ENCODE assay signal across 2 cellular contexts in the genomic region with DNA sequence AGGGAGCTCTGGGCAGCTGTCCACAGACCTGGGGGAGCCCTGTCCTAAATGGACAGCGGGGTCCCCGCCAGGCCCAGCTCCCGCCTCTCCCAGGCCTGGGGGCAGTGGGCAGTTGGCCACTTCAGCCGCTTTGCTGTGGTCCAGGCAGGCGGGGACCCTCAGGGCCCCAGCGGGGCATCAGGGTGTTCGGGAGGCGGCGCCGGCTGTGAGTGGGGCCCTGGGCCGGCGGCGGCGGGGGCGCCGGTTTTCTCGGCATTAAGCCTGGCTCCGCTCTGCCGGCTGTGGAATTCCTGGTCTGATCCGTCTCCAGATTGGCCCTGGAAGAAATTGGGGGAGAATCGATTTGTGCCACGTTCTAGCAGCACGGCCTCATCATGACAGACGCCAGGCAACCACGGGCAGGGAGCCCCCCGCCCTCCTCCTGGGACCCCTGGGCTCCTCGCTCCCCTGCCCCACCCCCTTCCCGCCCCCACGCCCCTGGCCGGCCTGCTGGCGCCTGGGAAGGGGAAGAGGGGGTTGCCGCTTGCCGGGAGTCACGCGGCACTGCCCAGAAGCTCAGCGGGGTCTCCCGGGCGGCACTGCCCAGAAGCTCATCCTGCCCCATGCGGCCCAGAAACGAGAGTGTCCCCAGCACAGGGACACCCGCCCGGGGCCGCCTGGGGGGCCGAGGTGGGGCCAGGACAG.
TF ChIP-seq lines count a peak whose summit lies in the region.

No MANE protein-coding gene starts in this region.

TF ChIP-seq in SK-N-SH treated with all-trans-retinoic acid at 6 μM for 48 hours, 23 proteins besides CTCF, POLR2A, EP300 and RAD21:
- TF ChIP-seq CREB5 (CRISPR knock-in tag; IDR thresholded peaks at IDR 0.05; ENCODE audit: low read depth) (no peak), ZNF70 (CRISPR knock-in tag; IDR thresholded peaks at IDR 0.05) (no peak), ARNTL (CRISPR knock-in tag; IDR thresholded peaks at IDR 0.05; ENCODE audit: borderline replicate concordance, low read depth) (no peak)

TF ChIP-seq in SK-N-SH, 30 proteins besides CTCF, POLR2A, EP300 and RAD21:
- TF ChIP-seq FOSL2 (IDR thresholded peaks at IDR 0.05; ENCODE audit: borderline replicate concordance, low read depth), result no peak
- no peak for TF ChIP-seq TEAD4 (IDR thresholded peaks at IDR 0.05; ENCODE audit: borderline replicate concordance, insufficient read depth)
- no peak for TF ChIP-seq GABPA (IDR thresholded peaks at IDR 0.05; ENCODE audit: low read depth)
- no peak for TF ChIP-seq MXI1 (IDR thresholded peaks at IDR 0.05; ENCODE audit: low read depth, low read length)
- TF ChIP-seq EZH2phosphoT487 (IDR thresholded peaks at IDR 0.05; ENCODE audit: borderline replicate concordance, low read depth), result no peak
- no peak for TF ChIP-seq RCOR1 (IDR thresholded peaks at IDR 0.05; ENCODE audit: low read length)
- TF ChIP-seq YY1 (IDR thresholded peaks at IDR 0.05; ENCODE audit: low read depth), result no peak
- TF ChIP-seq NFIC (IDR thresholded peaks at IDR 0.05; ENCODE audit: borderline replicate concordance), result no peak
- TF ChIP-seq ELF1 (IDR thresholded peaks at IDR 0.05), result no peak
- no peak for TF ChIP-seq FOXJ3 (CRISPR knock-in tag; IDR thresholded peaks at IDR 0.05)
- TF ChIP-seq, protein P1, sequence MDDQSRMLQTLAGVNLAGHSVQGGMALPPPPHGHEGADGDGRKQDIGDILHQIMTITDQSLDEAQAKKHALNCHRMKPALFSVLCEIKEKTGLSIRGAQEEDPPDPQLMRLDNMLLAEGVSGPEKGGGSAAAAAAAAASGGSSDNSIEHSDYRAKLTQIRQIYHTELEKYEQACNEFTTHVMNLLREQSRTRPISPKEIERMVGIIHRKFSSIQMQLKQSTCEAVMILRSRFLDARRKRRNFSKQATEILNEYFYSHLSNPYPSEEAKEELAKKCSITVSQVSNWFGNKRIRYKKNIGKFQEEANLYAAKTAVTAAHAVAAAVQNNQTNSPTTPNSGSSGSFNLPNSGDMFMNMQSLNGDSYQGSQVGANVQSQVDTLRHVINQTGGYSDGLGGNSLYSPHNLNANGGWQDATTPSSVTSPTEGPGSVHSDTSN (IDR thresholded peaks at IDR 0.05), result no peak
- no peak for TF ChIP-seq NRF1 (IDR thresholded peaks at IDR 0.05; ENCODE audit: low read depth, low read length)
- TF ChIP-seq, protein P2, sequence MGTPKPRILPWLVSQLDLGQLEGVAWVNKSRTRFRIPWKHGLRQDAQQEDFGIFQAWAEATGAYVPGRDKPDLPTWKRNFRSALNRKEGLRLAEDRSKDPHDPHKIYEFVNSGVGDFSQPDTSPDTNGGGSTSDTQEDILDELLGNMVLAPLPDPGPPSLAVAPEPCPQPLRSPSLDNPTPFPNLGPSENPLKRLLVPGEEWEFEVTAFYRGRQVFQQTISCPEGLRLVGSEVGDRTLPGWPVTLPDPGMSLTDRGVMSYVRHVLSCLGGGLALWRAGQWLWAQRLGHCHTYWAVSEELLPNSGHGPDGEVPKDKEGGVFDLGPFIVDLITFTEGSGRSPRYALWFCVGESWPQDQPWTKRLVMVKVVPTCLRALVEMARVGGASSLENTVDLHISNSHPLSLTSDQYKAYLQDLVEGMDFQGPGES (IDR thresholded peaks at IDR 0.05; ENCODE audit: low read depth, low read length), result no peak
- no peak for TF ChIP-seq TAF1 (IDR thresholded peaks at IDR 0.05; ENCODE audit: borderline replicate concordance, low read depth, low read length)
- TF ChIP-seq REST (IDR thresholded peaks at IDR 0.05; ENCODE audit: low read depth, low read length), result no peak
